Comparison of ENCODE assay signal across 1 cellular context in genomic region chr3:136250226-136250861, GRCh38.
TF ChIP-seq lines count a peak whose summit lies in the region.

PCCB (plus strand) TSS chr3:136250340; CDS start chr3:136250376, 36 bp downstream.

TF ChIP-seq in K562, 482 proteins besides CTCF, POLR2A, EP300 and RAD21 (continued from another document and continues in another):
- peak; percentile 93 for TF ChIP-seq HNRNPLL (IDR thresholded peaks at IDR 0.05; ENCODE audit: low read depth, low read length, poor library complexity, severe bottlenecking)
- TF ChIP-seq MIER1 (IDR thresholded peaks at IDR 0.05; ENCODE audit: low read depth) = no peak
- no peak for TF ChIP-seq PHF21A (IDR thresholded peaks at IDR 0.05; ENCODE audit: borderline replicate concordance, low read depth)
- TF ChIP-seq, protein P1, sequence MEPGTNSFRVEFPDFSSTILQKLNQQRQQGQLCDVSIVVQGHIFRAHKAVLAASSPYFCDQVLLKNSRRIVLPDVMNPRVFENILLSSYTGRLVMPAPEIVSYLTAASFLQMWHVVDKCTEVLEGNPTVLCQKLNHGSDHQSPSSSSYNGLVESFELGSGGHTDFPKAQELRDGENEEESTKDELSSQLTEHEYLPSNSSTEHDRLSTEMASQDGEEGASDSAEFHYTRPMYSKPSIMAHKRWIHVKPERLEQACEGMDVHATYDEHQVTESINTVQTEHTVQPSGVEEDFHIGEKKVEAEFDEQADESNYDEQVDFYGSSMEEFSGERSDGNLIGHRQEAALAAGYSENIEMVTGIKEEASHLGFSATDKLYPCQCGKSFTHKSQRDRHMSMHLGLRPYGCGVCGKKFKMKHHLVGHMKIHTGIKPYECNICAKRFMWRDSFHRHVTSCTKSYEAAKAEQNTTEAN (CRISPR knock-in tag; IDR thresholded peaks at IDR 0.05) = no peak
- TF ChIP-seq HNRNPH1 (optimal IDR thresholded peaks at IDR 0.05; ENCODE audit: low read depth, low read length) = no peak
- no peak for TF ChIP-seq ASH1L (IDR thresholded peaks at IDR 0.05; ENCODE audit: borderline replicate concordance, low read depth, partially characterized antibody)
- TF ChIP-seq, protein P2, sequence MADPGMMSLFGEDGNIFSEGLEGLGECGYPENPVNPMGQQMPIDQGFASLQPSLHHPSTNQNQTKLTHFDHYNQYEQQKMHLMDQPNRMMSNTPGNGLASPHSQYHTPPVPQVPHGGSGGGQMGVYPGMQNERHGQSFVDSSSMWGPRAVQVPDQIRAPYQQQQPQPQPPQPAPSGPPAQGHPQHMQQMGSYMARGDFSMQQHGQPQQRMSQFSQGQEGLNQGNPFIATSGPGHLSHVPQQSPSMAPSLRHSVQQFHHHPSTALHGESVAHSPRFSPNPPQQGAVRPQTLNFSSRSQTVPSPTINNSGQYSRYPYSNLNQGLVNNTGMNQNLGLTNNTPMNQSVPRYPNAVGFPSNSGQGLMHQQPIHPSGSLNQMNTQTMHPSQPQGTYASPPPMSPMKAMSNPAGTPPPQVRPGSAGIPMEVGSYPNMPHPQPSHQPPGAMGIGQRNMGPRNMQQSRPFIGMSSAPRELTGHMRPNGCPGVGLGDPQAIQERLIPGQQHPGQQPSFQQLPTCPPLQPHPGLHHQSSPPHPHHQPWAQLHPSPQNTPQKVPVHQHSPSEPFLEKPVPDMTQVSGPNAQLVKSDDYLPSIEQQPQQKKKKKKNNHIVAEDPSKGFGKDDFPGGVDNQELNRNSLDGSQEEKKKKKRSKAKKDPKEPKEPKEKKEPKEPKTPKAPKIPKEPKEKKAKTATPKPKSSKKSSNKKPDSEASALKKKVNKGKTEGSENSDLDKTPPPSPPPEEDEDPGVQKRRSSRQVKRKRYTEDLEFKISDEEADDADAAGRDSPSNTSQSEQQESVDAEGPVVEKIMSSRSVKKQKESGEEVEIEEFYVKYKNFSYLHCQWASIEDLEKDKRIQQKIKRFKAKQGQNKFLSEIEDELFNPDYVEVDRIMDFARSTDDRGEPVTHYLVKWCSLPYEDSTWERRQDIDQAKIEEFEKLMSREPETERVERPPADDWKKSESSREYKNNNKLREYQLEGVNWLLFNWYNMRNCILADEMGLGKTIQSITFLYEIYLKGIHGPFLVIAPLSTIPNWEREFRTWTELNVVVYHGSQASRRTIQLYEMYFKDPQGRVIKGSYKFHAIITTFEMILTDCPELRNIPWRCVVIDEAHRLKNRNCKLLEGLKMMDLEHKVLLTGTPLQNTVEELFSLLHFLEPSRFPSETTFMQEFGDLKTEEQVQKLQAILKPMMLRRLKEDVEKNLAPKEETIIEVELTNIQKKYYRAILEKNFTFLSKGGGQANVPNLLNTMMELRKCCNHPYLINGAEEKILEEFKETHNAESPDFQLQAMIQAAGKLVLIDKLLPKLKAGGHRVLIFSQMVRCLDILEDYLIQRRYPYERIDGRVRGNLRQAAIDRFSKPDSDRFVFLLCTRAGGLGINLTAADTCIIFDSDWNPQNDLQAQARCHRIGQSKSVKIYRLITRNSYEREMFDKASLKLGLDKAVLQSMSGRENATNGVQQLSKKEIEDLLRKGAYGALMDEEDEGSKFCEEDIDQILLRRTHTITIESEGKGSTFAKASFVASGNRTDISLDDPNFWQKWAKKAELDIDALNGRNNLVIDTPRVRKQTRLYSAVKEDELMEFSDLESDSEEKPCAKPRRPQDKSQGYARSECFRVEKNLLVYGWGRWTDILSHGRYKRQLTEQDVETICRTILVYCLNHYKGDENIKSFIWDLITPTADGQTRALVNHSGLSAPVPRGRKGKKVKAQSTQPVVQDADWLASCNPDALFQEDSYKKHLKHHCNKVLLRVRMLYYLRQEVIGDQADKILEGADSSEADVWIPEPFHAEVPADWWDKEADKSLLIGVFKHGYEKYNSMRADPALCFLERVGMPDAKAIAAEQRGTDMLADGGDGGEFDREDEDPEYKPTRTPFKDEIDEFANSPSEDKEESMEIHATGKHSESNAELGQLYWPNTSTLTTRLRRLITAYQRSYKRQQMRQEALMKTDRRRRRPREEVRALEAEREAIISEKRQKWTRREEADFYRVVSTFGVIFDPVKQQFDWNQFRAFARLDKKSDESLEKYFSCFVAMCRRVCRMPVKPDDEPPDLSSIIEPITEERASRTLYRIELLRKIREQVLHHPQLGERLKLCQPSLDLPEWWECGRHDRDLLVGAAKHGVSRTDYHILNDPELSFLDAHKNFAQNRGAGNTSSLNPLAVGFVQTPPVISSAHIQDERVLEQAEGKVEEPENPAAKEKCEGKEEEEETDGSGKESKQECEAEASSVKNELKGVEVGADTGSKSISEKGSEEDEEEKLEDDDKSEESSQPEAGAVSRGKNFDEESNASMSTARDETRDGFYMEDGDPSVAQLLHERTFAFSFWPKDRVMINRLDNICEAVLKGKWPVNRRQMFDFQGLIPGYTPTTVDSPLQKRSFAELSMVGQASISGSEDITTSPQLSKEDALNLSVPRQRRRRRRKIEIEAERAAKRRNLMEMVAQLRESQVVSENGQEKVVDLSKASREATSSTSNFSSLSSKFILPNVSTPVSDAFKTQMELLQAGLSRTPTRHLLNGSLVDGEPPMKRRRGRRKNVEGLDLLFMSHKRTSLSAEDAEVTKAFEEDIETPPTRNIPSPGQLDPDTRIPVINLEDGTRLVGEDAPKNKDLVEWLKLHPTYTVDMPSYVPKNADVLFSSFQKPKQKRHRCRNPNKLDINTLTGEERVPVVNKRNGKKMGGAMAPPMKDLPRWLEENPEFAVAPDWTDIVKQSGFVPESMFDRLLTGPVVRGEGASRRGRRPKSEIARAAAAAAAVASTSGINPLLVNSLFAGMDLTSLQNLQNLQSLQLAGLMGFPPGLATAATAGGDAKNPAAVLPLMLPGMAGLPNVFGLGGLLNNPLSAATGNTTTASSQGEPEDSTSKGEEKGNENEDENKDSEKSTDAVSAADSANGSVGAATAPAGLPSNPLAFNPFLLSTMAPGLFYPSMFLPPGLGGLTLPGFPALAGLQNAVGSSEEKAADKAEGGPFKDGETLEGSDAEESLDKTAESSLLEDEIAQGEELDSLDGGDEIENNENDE (IDR thresholded peaks at IDR 0.05; ENCODE audit: low read depth, low read length) = no peak
- TF ChIP-seq, protein P3, sequence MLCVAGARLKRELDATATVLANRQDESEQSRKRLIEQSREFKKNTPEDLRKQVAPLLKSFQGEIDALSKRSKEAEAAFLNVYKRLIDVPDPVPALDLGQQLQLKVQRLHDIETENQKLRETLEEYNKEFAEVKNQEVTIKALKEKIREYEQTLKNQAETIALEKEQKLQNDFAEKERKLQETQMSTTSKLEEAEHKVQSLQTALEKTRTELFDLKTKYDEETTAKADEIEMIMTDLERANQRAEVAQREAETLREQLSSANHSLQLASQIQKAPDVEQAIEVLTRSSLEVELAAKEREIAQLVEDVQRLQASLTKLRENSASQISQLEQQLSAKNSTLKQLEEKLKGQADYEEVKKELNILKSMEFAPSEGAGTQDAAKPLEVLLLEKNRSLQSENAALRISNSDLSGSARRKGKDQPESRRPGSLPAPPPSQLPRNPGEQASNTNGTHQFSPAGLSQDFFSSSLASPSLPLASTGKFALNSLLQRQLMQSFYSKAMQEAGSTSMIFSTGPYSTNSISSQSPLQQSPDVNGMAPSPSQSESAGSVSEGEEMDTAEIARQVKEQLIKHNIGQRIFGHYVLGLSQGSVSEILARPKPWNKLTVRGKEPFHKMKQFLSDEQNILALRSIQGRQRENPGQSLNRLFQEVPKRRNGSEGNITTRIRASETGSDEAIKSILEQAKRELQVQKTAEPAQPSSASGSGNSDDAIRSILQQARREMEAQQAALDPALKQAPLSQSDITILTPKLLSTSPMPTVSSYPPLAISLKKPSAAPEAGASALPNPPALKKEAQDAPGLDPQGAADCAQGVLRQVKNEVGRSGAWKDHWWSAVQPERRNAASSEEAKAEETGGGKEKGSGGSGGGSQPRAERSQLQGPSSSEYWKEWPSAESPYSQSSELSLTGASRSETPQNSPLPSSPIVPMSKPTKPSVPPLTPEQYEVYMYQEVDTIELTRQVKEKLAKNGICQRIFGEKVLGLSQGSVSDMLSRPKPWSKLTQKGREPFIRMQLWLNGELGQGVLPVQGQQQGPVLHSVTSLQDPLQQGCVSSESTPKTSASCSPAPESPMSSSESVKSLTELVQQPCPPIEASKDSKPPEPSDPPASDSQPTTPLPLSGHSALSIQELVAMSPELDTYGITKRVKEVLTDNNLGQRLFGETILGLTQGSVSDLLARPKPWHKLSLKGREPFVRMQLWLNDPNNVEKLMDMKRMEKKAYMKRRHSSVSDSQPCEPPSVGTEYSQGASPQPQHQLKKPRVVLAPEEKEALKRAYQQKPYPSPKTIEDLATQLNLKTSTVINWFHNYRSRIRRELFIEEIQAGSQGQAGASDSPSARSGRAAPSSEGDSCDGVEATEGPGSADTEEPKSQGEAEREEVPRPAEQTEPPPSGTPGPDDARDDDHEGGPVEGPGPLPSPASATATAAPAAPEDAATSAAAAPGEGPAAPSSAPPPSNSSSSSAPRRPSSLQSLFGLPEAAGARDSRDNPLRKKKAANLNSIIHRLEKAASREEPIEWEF (CRISPR knock-in tag; IDR thresholded peaks at IDR 0.05) = no peak
- peak; percentile 27 for TF ChIP-seq GMEB1 (CRISPR knock-in tag; IDR thresholded peaks at IDR 0.05)
- TF ChIP-seq SAFB2 (IDR thresholded peaks at IDR 0.05; ENCODE audit: borderline replicate concordance, low read depth, low read length, severe bottlenecking) = no peak
- no peak for TF ChIP-seq ARNT (IDR thresholded peaks at IDR 0.05)
- TF ChIP-seq ZNF449 (CRISPR knock-in tag; IDR thresholded peaks at IDR 0.05) = no peak
- TF ChIP-seq CXXC5 (CRISPR knock-in tag; IDR thresholded peaks at IDR 0.05) = peak; percentile 92
- no peak for TF ChIP-seq TRIM24 (IDR thresholded peaks at IDR 0.05)
- TF ChIP-seq, protein P4, sequence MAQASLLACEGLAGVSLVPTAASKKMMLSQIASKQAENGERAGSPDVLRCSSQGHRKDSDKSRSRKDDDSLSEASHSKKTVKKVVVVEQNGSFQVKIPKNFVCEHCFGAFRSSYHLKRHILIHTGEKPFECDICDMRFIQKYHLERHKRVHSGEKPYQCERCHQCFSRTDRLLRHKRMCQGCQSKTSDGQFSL (CRISPR knock-in tag; IDR thresholded peaks at IDR 0.05) = 0 out of 2 replicates have a peak, but pooled peaks have one; percentile 14
- TF ChIP-seq, protein P4 (tag; IDR thresholded peaks at IDR 0.05) = no peak
